8 cellular contexts compared by ENCODE assay signal in genomic region chr11:69704508-69705245, GRCh38. TPM values are rescaled to one million over a fixed set of nuclear protein-coding genes. Genes with fewer than 3 reads are reported as not detected.
DNase-seq lines count a peak whose midpoint lies in the region; ATAC-seq and TF ChIP-seq lines count a peak whose summit lies in the region.

No MANE protein-coding gene starts in this region.

- BruUV-seq in Calu3 (replicated peaks; lab: Mats Ljungman, UMichigan), result no TSS peak

- H3K27ac ChIP-seq in liver (ENCODE audit: low read depth in 1 of 2, low read length in 2 of 2), result no peak overlapping the region

- peak overlapping the region in 1 of 3 donors; percentile 15 for H3K4me3 ChIP-seq in liver (ENCODE audit: low read depth in 1 of 3, low read length in 3 of 3)

- no peak overlapping the region for H3K27ac Mint-ChIP-seq in Calu3 (ENCODE audit: unreplicated experiment)
- no peak overlapping the region for H3K27ac Mint-ChIP-seq in activated CD4-positive, alpha-beta memory T cell treated with anti-CD3 and anti-CD28 coated beads, Interleukin-2, amount 10 ng/mL, durations not matched to agents 7 days and 5 days

- peaks cover 3% of the 10 kb centered on the region for H3K36me3 Mint-ChIP-seq in Calu3 (ENCODE audit: insufficient read depth, unreplicated experiment)
- H3K36me3 Mint-ChIP-seq in activated CD4-positive, alpha-beta memory T cell treated with anti-CD3 and anti-CD28 coated beads, Interleukin-2, amount 10 ng/mL, durations not matched to agents 7 days and 5 days (ENCODE audit: low read depth), result no peaks in the 10 kb centered on the region

- peaks cover 4 to 24% (median 13%) of the 10 kb centered on the region in 4 donors for H3K4me1 ChIP-seq in liver (ENCODE audit: control insufficient read depth in 4 of 4, insufficient read depth in 4 of 4, low read length in 3 of 4)

- no peaks in the 10 kb centered on the region for H3K36me3 ChIP-seq in liver (ENCODE audit: control insufficient read depth in 4 of 4, insufficient read depth in 3 of 4, low read depth in 1 of 4, low read length in 3 of 4)

- peaks cover 12% of the 10 kb centered on the region for H3K4me1 Mint-ChIP-seq in Calu3 (ENCODE audit: low read depth, unreplicated experiment)
- peaks cover 6% of the 10 kb centered on the region for H3K4me1 Mint-ChIP-seq in activated CD4-positive, alpha-beta memory T cell treated with anti-CD3 and anti-CD28 coated beads, Interleukin-2, amount 10 ng/mL, durations not matched to agents 7 days and 5 days

- no peak for ATAC-seq in HG02981 (IDR thresholded peaks at IDR 0.05; ENCODE audit: unreplicated experiment)
- no peak for ATAC-seq in activated CD4-positive, CD25-positive, alpha-beta regulatory T cell treated with anti-CD3 and anti-CD28 coated beads, Interleukin-2, amount 50 U/mL, for 24 hours

- 9% methylated on average over 62 of the region's 62 CpGs for WGBS in liver

- POLR2A ChIA-PET in activated CD4-positive, alpha-beta memory T cell treated with anti-CD3 and anti-CD28 coated beads, Interleukin-2, amount 10 ng/mL, durations not matched to agents 7 days and 5 days (lab: Charles Lee), result no interaction called here

- peaks cover 43% of the 10 kb centered on the region for H3K27me3 Mint-ChIP-seq in Calu3 (ENCODE audit: unreplicated experiment)
- peaks cover 56% of the 10 kb centered on the region for H3K27me3 Mint-ChIP-seq in activated CD4-positive, alpha-beta memory T cell treated with anti-CD3 and anti-CD28 coated beads, Interleukin-2, amount 10 ng/mL, durations not matched to agents 7 days and 5 days

- peak; percentile 30 for DNase-seq in Calu3
- peak; percentile 13 for DNase-seq in KG1 (lab: John Stamatoyannopoulos, UW)
- peak; percentile 64 for DNase-seq in astrocyte of the hippocampus (ENCODE audit: low read depth, low spot score)
- DNase-seq in posterior vena cava (ENCODE audit: low spot score), result no peak
- DNase-seq in activated CD4-positive, alpha-beta memory T cell treated with anti-CD3 and anti-CD28 coated beads, Interleukin-2, amount 10 ng/mL, durations not matched to agents 7 days and 5 days, result no peak

- peaks cover 0 to 16% (median 3%) of the 10 kb centered on the region in 4 donors for H3K27me3 ChIP-seq in liver (ENCODE audit: control insufficient read depth in 4 of 4, insufficient read depth in 4 of 4, low read length in 3 of 4)

- peak in 1 of 2 donors; percentile 55 for TF ChIP-seq RAD21 in liver (IDR thresholded peaks at IDR 0.05)

- peak overlapping the region; percentile 49 for H3K4me3 Mint-ChIP-seq in Calu3 (ENCODE audit: low read depth, unreplicated experiment)
- H3K4me3 Mint-ChIP-seq in activated CD4-positive, alpha-beta memory T cell treated with anti-CD3 and anti-CD28 coated beads, Interleukin-2, amount 10 ng/mL, durations not matched to agents 7 days and 5 days, result no peak overlapping the region

- CTCF ChIA-PET in Calu3 (lab: Charles Lee), result interaction anchor here (0.6 kb wide), 1 partner anchor 268 kb away, joined by 3 read pairs; no protein-coding TSS in a partner anchor
- CTCF ChIA-PET in activated CD4-positive, alpha-beta memory T cell treated with anti-CD3 and anti-CD28 coated beads, Interleukin-2, amount 10 ng/mL, durations not matched to agents 7 days and 5 days (lab: Charles Lee), result no interaction called here

- TF ChIP-seq CTCF in Calu3 (IDR thresholded peaks at IDR 0.05; ENCODE audit: unreplicated experiment), result peak; percentile 13
- peak; percentile 22 for TF ChIP-seq CTCF in liver (IDR thresholded peaks at IDR 0.05; ENCODE audit: low read depth, low read length, missing input control)

- H3K9me3 Mint-ChIP-seq in Calu3 (ENCODE audit: low read depth, unreplicated experiment), result no peaks in the 10 kb centered on the region
- no peaks in the 10 kb centered on the region for H3K9me3 Mint-ChIP-seq in activated CD4-positive, alpha-beta memory T cell treated with anti-CD3 and anti-CD28 coated beads, Interleukin-2, amount 10 ng/mL, durations not matched to agents 7 days and 5 days

- H3K9ac ChIP-seq in liver (ENCODE audit: low read depth in 1 of 2, low read length in 2 of 2), result no peak overlapping the region

- H3K9me3 ChIP-seq in liver (ENCODE audit: control insufficient read depth in 4 of 4, low read length in 3 of 4), result no peaks in the 10 kb centered on the region

- intact Hi-C loops in Calu3 (cut with micrococcal nuclease; ENCODE audit: unreplicated experiment) (loop anchor here (5.0 kb wide), 1 partner anchor 183 kb away; no protein-coding TSS in a partner anchor), posterior vena cava (cut with DNase I) (loop anchor here in 1 of 2 donors (5.0 kb wide), 1 partner anchor 183 kb away; no protein-coding TSS in a partner anchor)

TF ChIP-seq in liver, 16 proteins besides CTCF, POLR2A, EP300 and RAD21:
- no peak for TF ChIP-seq SP1 (IDR thresholded peaks at IDR 0.05)
- TF ChIP-seq RXRA (IDR thresholded peaks at IDR 0.05), result no peak
- TF ChIP-seq EGR1 (IDR thresholded peaks at IDR 0.05; ENCODE audit: low read depth in 2 of 2), result no peak
- TF ChIP-seq MAX (IDR thresholded peaks at IDR 0.05), result no peak
- TF ChIP-seq JUND (IDR thresholded peaks at IDR 0.05), result no peak
- TF ChIP-seq FOXA1 (IDR thresholded peaks at IDR 0.05), result no peak
- no peak for TF ChIP-seq FOXA2 (IDR thresholded peaks at IDR 0.05)
- no peak for TF ChIP-seq ZBTB33 (IDR thresholded peaks at IDR 0.05)
- no peak for TF ChIP-seq REST (IDR thresholded peaks at IDR 0.05)
- TF ChIP-seq YY1 (IDR thresholded peaks at IDR 0.05), result no peak
- no peak for TF ChIP-seq HNF4G (IDR thresholded peaks at IDR 0.05)

RNA-seq across cellular contexts. Expression of gene FGF19, which starts 0.9 kb away (rescaled TPM):
- total RNA-seq in Calu3 (2022), result 0.73 and 1.4 TPM in 2 replicates
- not detected for total RNA-seq in liver
- under 1 TPM in 1 of 2 donors, not detected in 1; 0.09 TPM for polyA plus RNA-seq in liver
- total RNA-seq in posterior vena cava, result not detected
- not detected for total RNA-seq in activated CD4-positive, alpha-beta memory T cell treated with anti-CD3 and anti-CD28 coated beads, Interleukin-2, amount 10 ng/mL, durations not matched to agents 7 days and 5 days

RNA-seq across cellular contexts. Expression of gene LTO1, which starts 29.5 kb away (rescaled TPM):
- total RNA-seq in Calu3 (2022) (34.1 and 36.7 TPM in 2 replicates), liver (10 to 100 TPM in 1 of 2 donors, 1 to 10 TPM in 1; 8.3 to 12.3 TPM), posterior vena cava (10 to 100 TPM; 17.2 to 18.5 TPM)
- polyA plus RNA-seq in liver, result 1 to 10 TPM; 4.9 to 6.4 TPM
- total RNA-seq in activated CD4-positive, alpha-beta memory T cell treated with anti-CD3 and anti-CD28 coated beads, Interleukin-2, amount 10 ng/mL, durations not matched to agents 7 days and 5 days, result 10 to 100 TPM; 23.4 to 25.5 TPM

Comparison
In these comparisons a context has a peak if more than half of its experiments do, and no peak if none do; other contexts are left out.
1. DNase-seq: peak in Calu3 (single experiment), KG1 (single experiment) and astrocyte of the hippocampus (single experiment); none in posterior vena cava (single experiment) and activated CD4-positive, alpha-beta memory T cell treated with anti-CD3 and anti-CD28 coated beads, Interleukin-2, amount 10 ng/mL, durations not matched to agents 7 days and 5 days (single experiment).